In the genomic region with DNA sequence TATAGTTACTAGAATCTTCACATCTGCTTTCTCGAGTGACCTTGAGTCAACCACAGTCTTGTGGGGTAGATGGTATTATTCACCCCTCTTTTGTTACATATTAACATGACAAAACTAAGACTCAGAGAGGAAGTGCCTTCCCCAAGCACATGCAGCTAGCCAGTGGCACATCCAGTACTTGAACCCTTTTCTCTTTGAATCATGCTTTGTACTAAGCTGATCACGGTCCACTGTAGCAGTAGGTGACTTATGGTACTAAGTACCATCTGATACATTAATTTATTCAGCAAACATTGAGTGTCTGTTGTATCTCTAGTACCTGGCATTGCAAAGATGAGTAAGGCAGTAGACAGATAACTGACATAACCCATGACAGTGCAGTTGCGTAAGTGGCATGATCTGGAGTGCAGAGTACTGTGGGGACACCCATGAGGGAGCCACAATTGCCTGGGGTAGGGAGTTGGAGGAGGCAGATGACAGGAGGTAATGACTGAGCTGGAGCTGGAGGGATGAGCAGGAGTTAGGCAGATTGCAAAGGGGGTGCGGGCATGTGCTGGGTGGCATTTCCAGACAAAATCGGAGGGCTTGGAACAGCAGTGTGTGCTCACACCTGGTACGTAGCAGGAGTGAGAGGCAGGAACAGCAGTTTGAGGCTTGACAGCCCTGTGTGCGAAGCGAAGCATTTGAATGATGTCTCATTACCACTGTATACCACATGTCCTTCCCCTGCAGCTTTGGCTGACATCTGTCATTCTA, we compare ENCODE assay signal across 8 cellular contexts. TPM values are rescaled to one million over a fixed set of nuclear protein-coding genes. Genes with fewer than 3 reads are reported as not detected.
DNase-seq lines count a peak whose midpoint lies in the region; ATAC-seq, FAIRE-seq and TF ChIP-seq lines count a peak whose summit lies in the region.

No MANE protein-coding gene starts in this region.

- WGBS in GM23248 (ENCODE audit: low coverage in 1 of 2, low lambda C conversion rate in 2 of 2, missing lambda C conversion rate in 2 of 2), 2 experiments, result 78 to 79% methylated on average over 8 of the region's 8 CpGs
- 84 to 92% methylated on average over 5 to 7 of the region's 8 CpGs for WGBS in gastroesophageal sphincter (ENCODE audit: low coverage in 1 of 2), 2 donors
- 86 to 91% methylated on average over 8 of the region's 8 CpGs for WGBS in esophagus squamous epithelium, 2 donors

- H3K4me3 ChIP-seq in GM23248 (no peak overlapping the region), Loucy (ENCODE audit: low read length, poor library complexity, severe bottlenecking) (no peak overlapping the region), iPS-18a (ENCODE audit: low read length) (peak overlapping the region; percentile 15), gastroesophageal sphincter (no peak overlapping the region), esophagus squamous epithelium (no peak overlapping the region)

- TF ChIP-seq POLR2A in gastroesophageal sphincter (IDR thresholded peaks at IDR 0.05), result no peak
- no peak for TF ChIP-seq POLR2A in esophagus squamous epithelium (IDR thresholded peaks at IDR 0.05)

- H2AFZ ChIP-seq in GM23248, result no peak overlapping the region
- H2AFZ ChIP-seq in Loucy (ENCODE audit: low read length), result no peak overlapping the region

- H3K79me2 ChIP-seq in GM23248 (ENCODE audit: insufficient read depth) (peaks cover 91% of the 10 kb centered on the region), Loucy (ENCODE audit: insufficient read depth, low read length) (peaks cover 98% of the 10 kb centered on the region)

- no peaks in the 10 kb centered on the region for H3K9me3 ChIP-seq in GM23248 (ENCODE audit: low read depth)
- no peaks in the 10 kb centered on the region for H3K9me3 ChIP-seq in Loucy (ENCODE audit: insufficient read depth, low read depth, low read length)
- no peaks in the 10 kb centered on the region for H3K9me3 ChIP-seq in iPS-18a (ENCODE audit: control insufficient read depth, low read depth, low read length)
- no peaks in the 10 kb centered on the region for H3K9me3 ChIP-seq in gastroesophageal sphincter
- H3K9me3 ChIP-seq in esophagus squamous epithelium, result no peaks in the 10 kb centered on the region

- ATAC-seq in gastroesophageal sphincter, result no peak

- no peak overlapping the region for H3K9ac ChIP-seq in GM23248
- no peak overlapping the region for H3K9ac ChIP-seq in Loucy (ENCODE audit: low read depth, low read length, poor library complexity, severe bottlenecking)
- peak overlapping the region; percentile 22 for H3K9ac ChIP-seq in iPS-18a (ENCODE audit: low read length)

- H3K4me1 ChIP-seq in GM23248 (ENCODE audit: insufficient read depth) (peaks cover 62% of the 10 kb centered on the region), Loucy (ENCODE audit: insufficient read depth, low read length, poor library complexity, severe bottlenecking) (peaks cover 83% of the 10 kb centered on the region), iPS-18a (ENCODE audit: control insufficient read depth, low read depth, low read length) (peaks cover 62% of the 10 kb centered on the region), gastroesophageal sphincter (peaks cover 0 to 11% (median 0%) of the 10 kb centered on the region in 3 donors), esophagus squamous epithelium (peaks cover 0 to 49% (median 17%) of the 10 kb centered on the region in 3 donors)

- peak; percentile 82 for FAIRE-seq in GM18507 (lab: Jason Lieb, UNC)

- H3K27me3 ChIP-seq in GM23248 (replicated peaks; ENCODE audit: insufficient read depth) (no peaks in the 10 kb centered on the region), Loucy (ENCODE audit: insufficient read depth, low read length, poor library complexity, severe bottlenecking) (no peaks in the 10 kb centered on the region), iPS-18a (ENCODE audit: control insufficient read depth, insufficient read depth, low read length) (no peaks in the 10 kb centered on the region), gastroesophageal sphincter (no peaks in the 10 kb centered on the region), esophagus squamous epithelium (no peaks in the 10 kb centered on the region)

- in situ Hi-C loops in GM23248 (cut with MboI), result no loop called here

- H3K9me2 ChIP-seq in GM23248 (ENCODE audit: insufficient read depth) (no peaks in the 10 kb centered on the region), Loucy (replicated peaks; ENCODE audit: low read depth, low read length) (no peaks in the 10 kb centered on the region)

- intact Hi-C loops in esophagus squamous epithelium (cut with DNase I), result no loop called here

- peaks cover 44% of the 10 kb centered on the region for H3F3A ChIP-seq in GM23248 (ENCODE audit: insufficient read depth)
- H3F3A ChIP-seq in Loucy (ENCODE audit: low read depth), result no peaks in the 10 kb centered on the region

- H3K36me3 ChIP-seq in GM23248 (ENCODE audit: low read depth) (no peaks in the 10 kb centered on the region), Loucy (ENCODE audit: insufficient read depth, low read length) (no peaks in the 10 kb centered on the region), iPS-18a (ENCODE audit: control insufficient read depth, low read depth, low read length) (no peaks in the 10 kb centered on the region), gastroesophageal sphincter (no peaks in the 10 kb centered on the region), esophagus squamous epithelium (no peaks in the 10 kb centered on the region)

- TF ChIP-seq EP300 in gastroesophageal sphincter (IDR thresholded peaks at IDR 0.05), result no peak

- no peaks in the 10 kb centered on the region for H4K20me1 ChIP-seq in GM23248 (ENCODE audit: insufficient read depth)
- H4K20me1 ChIP-seq in Loucy (ENCODE audit: insufficient read depth, low read length, poor library complexity, severe bottlenecking), result peaks cover 87% of the 10 kb centered on the region

- DNase-seq in GM18507 (ENCODE audit: extremely low spot score, insufficient read length, low read depth) (peak; percentile 53), GM23248 (peak; percentile 77), NCI-H2107 (lab: John Stamatoyannopoulos, UW) (no peak), SW480 (ENCODE audit: low spot score) (no peak), esophagus squamous epithelium (lab: John Stamatoyannopoulos, UW) (no peak)

- H3K27ac ChIP-seq in GM23248, result peak overlapping the region; percentile 70
- no peak overlapping the region for H3K27ac ChIP-seq in iPS-18a (ENCODE audit: low read length)
- no peak overlapping the region for H3K27ac ChIP-seq in gastroesophageal sphincter
- no peak overlapping the region for H3K27ac ChIP-seq in esophagus squamous epithelium

- H3K4me2 ChIP-seq in GM23248 (ENCODE audit: unreplicated experiment) (peak overlapping the region; percentile 21), Loucy (ENCODE audit: low read depth, low read length, poor library complexity, severe bottlenecking) (peak overlapping the region; percentile 12)

- TF ChIP-seq CTCF in Loucy (conservative IDR thresholded peaks at IDR 0.05; ENCODE audit: low read length) (no peak), gastroesophageal sphincter (IDR thresholded peaks at IDR 0.05) (no peak), esophagus squamous epithelium (IDR thresholded peaks at IDR 0.05) (no peak)

RNA-seq across cellular contexts. Expression of gene UCK2, which starts 29.8 kb away (rescaled TPM):
- 75.4 and 81.9 TPM in 2 replicates for total RNA-seq in GM23248 (2014; rRNA removed; shearing (Covaris generic))
- polyA plus RNA-seq in GM23248 (2016; fragmentation: Nextera tagmentation; extraction: Ambion mirVana), result 75.1 and 78.2 TPM in 2 replicates
- 10 to 100 TPM; 20.9 to 30.4 (median 29.2) TPM for total RNA-seq in gastroesophageal sphincter
- 10 to 100 TPM; 37.6 to 63.1 (median 50.8) TPM for total RNA-seq in esophagus squamous epithelium

Comparison
In these comparisons a context has a peak if more than half of its experiments do, and no peak if none do; other contexts are left out.
1. DNase-seq: peak in GM18507 (single experiment) and GM23248 (single experiment); none in NCI-H2107 (single experiment), SW480 (single experiment) and esophagus squamous epithelium (single experiment).